In genomic region chr6:36862848-36863382, GRCh38 we compare ENCODE assay signal across 22 cellular contexts.
"Had no signal": no experiment of that assay in that cellular context is flagged by ENCODE, and none has a peak within 500 bp of the region (broad histone marks: within the 10 kb centered on the region; RNA-seq: fewer than 3 reads in every experiment).

No MANE protein-coding gene starts in this region.

- H3K9me3 Mint-ChIP-seq: activated T-cell treated with anti-CD3 and anti-CD28 coated beads, Interleukin-2, amount 50 U/mL, for 4 hours; effector memory CD8-positive, alpha-beta T cell; naive thymus-derived CD8-positive, alpha-beta T cell; T-helper 2 cell treated with Interferon-gamma antibody and Interleukin-4, amounts not matched to agents 5 μg/mL and 100 μg/mL, for 36 hours; type B pancreatic cell had no signal

- DNase-seq: activated CD4-positive, CD25-positive, alpha-beta regulatory T cell; activated effector memory CD4-positive, alpha-beta T cell treated with anti-CD3 and anti-CD28 coated beads, Interleukin-2, amount 50 U/mL, for 16 hours; activated T-cell treated with anti-CD3 and anti-CD28 coated beads, Interleukin-2, amount 50 U/mL, for 4 hours; anterior cingulate cortex; brain microvascular endothelial cell; cerebellar nuclear complex; dermis blood vessel endothelial cell; effector memory CD8-positive, alpha-beta T cell; hippocampal formation; kidney; left ventricle myocardium superior; mesenchymal stem cell; naive thymus-derived CD8-positive, alpha-beta T cell; stimulated activated CD4-positive, alpha-beta T cell treated with anti-CD3 and anti-CD28 coated beads, Interleukin-15, amount 100 ng/mL, for 24 hours; stimulated activated CD4-positive, alpha-beta T cell treated with anti-CD3 and anti-CD28 coated beads, Interleukin-4, amount 100 ng/mL, for 24 hours; stimulated activated naive CD4-positive, alpha-beta T cell treated with Interleukin-2 at 50 U/mL for 16 hours; substantia nigra; SW 1271 had no signal

- ATAC-seq: activated T-cell treated with anti-CD3 and anti-CD28 coated beads, Interleukin-2, amount 50 U/mL, for 4 hours; effector memory CD8-positive, alpha-beta T cell; left ventricle myocardium superior; naive thymus-derived CD8-positive, alpha-beta T cell had no signal

- H3K27ac ChIP-seq: brain microvascular endothelial cell, neutrophil had no signal

- H3K27me3 Mint-ChIP-seq: activated naive CD8-positive, alpha-beta T cell; effector memory CD8-positive, alpha-beta T cell; naive thymus-derived CD8-positive, alpha-beta T cell; type B pancreatic cell had no signal

- H3K4me3 Mint-ChIP-seq: activated naive CD8-positive, alpha-beta T cell; activated T-cell treated with anti-CD3 and anti-CD28 coated beads, Interleukin-2, amount 50 U/mL, for 4 hours; effector memory CD8-positive, alpha-beta T cell; naive thymus-derived CD8-positive, alpha-beta T cell; T-helper 2 cell treated with Interferon-gamma antibody and Interleukin-4, amounts not matched to agents 5 μg/mL and 100 μg/mL, for 36 hours; type B pancreatic cell had no signal

- H3K9me3 ChIP-seq: neutrophil had no signal

- H3K27ac Mint-ChIP-seq: activated naive CD8-positive, alpha-beta T cell; T-helper 2 cell treated with Interferon-gamma antibody and Interleukin-4, amounts not matched to agents 5 μg/mL and 100 μg/mL, for 36 hours; type B pancreatic cell had no signal

- FAIRE-seq: kidney had no signal

- H3K27me3 ChIP-seq: brain microvascular endothelial cell, neutrophil had no signal
